1 cellular context compared by ENCODE assay signal in the genomic region with DNA sequence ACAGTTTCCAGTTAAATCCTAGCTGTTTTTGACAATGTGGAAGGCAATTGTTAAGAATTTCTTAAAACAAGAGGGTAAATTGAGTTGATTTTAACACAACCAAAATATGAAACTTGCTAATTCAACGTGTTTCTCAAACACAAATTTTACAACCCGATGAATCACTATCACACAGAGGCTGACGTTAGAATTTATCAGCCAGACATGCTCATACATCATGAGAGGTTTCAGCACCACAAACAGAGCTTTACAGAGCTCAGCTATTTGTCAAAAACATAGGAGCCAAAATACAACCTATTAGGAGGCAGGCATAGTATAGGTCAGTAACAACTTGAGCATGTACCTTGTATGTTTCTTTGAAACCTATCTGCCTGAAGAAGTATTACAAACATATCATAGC.
TF ChIP-seq lines count a peak whose summit lies in the region.

No MANE protein-coding gene starts in this region.

TF ChIP-seq in endothelial cell of umbilical vein, 7 proteins besides CTCF, POLR2A, EP300 and RAD21:
- TF ChIP-seq FOS (IDR thresholded peaks at IDR 0.05; ENCODE audit: borderline replicate concordance, insufficient read depth, low read length) (no peak), EZH2 (IDR thresholded peaks at IDR 0.05; ENCODE audit: borderline replicate concordance, low read depth, low read length, severe bottlenecking) (no peak), GATA2 (IDR thresholded peaks at IDR 0.05; ENCODE audit: insufficient read depth, insufficient read length, low read depth, low read length) (no peak), MYC (IDR thresholded peaks at IDR 0.05; ENCODE audit: low read depth, low read length) (no peak), JUN (IDR thresholded peaks at IDR 0.05; ENCODE audit: borderline replicate concordance, insufficient read depth, insufficient read length, low read depth) (no peak), POLR2AphosphoS5 (IDR thresholded peaks at IDR 0.05; ENCODE audit: insufficient read depth, low read depth, low read length) (no peak)
- TF ChIP-seq, protein P1, sequence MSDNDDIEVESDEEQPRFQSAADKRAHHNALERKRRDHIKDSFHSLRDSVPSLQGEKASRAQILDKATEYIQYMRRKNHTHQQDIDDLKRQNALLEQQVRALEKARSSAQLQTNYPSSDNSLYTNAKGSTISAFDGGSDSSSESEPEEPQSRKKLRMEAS (IDR thresholded peaks at IDR 0.05; ENCODE audit: insufficient read depth, insufficient read length), result no peak
